ENCODE assay signal across 8 cellular contexts in genomic region chr16:89491238-89491869, GRCh38. TPM values are rescaled to one million over a fixed set of nuclear protein-coding genes. Genes with fewer than 3 reads are reported as not detected.
DNase-seq lines count a peak whose midpoint lies in the region; ATAC-seq and TF ChIP-seq lines count a peak whose summit lies in the region.

No MANE protein-coding gene starts in this region.

- no peak for ATAC-seq in HG02970 (IDR thresholded peaks at IDR 0.05; ENCODE audit: low FRiP score, unreplicated experiment)
- ATAC-seq in GM21367 (IDR thresholded peaks at IDR 0.05; ENCODE audit: unreplicated experiment), result no peak
- no peak for ATAC-seq in GM18505 (IDR thresholded peaks at IDR 0.05; ENCODE audit: unreplicated experiment)

- H3K9ac ChIP-seq in iPS-18a (ENCODE audit: low read length), result peak overlapping the region; percentile 73

- no peak for TF ChIP-seq EP300 in stomach (IDR thresholded peaks at IDR 0.05)

- WGBS in stomach, 5 donors, result 2 to 4% (median 3%) methylated on average over 22 of the region's 22 CpGs

- no peaks in the 10 kb centered on the region for H3K9me3 ChIP-seq in iPS-18a (ENCODE audit: control insufficient read depth, low read depth, low read length)
- no peaks in the 10 kb centered on the region for H3K9me3 ChIP-seq in stomach

- TF ChIP-seq CTCF in AG09309 (IDR thresholded peaks at IDR 0.05; ENCODE audit: control insufficient read depth, insufficient read depth, low read depth, low read length, missing control alignments), result peak; percentile 33
- TF ChIP-seq CTCF in HFF-Myc (IDR thresholded peaks at IDR 0.05; ENCODE audit: low read depth, low read length, missing control alignments), result no peak
- peak in 1 of 7 experiments; percentile 11 for TF ChIP-seq CTCF in stomach (IDR thresholded peaks at IDR 0.05)

- intact Hi-C loops in activated T-helper 1 cell treated with anti-CD3 and anti-CD28 coated beads, Interleukin-12 subunit alpha, Interleukin-12 subunit beta, Interleukin-2, Interleukin-4 antibody, amounts not matched to agents 30 ng/mL and 10 ng/mL and 1 ng/mL, durations not matched to agents 14 hours and 24 hours and 36 hours (cut with micrococcal nuclease), result loop anchor here (2.0 to 5.0 kb wide), 2 partner anchors 635 to 709 kb away; partner anchors contain the start of genes GALNS and TRAPPC2L
- intact Hi-C loops in stomach (cut with DNase I; ENCODE audit: low total_unique reads), result no loop called here

- peak overlapping the region; percentile 95 for H3K4me3 Mint-ChIP-seq in activated T-helper 1 cell treated with anti-CD3 and anti-CD28 coated beads, Interleukin-12 subunit alpha, Interleukin-12 subunit beta, Interleukin-2, Interleukin-4 antibody, amounts not matched to agents 30 ng/mL and 10 ng/mL and 1 ng/mL, durations not matched to agents 14 hours and 24 hours and 36 hours

- no peaks in the 10 kb centered on the region for H3K27me3 ChIP-seq in iPS-18a (ENCODE audit: control insufficient read depth, insufficient read depth, low read length)
- no peaks in the 10 kb centered on the region for H3K27me3 ChIP-seq in stomach

- peaks cover 16% of the 10 kb centered on the region for H3K36me3 Mint-ChIP-seq in activated T-helper 1 cell treated with anti-CD3 and anti-CD28 coated beads, Interleukin-12 subunit alpha, Interleukin-12 subunit beta, Interleukin-2, Interleukin-4 antibody, amounts not matched to agents 30 ng/mL and 10 ng/mL and 1 ng/mL, durations not matched to agents 14 hours and 24 hours and 36 hours (ENCODE audit: low read depth)

- H3K27ac ChIP-seq in iPS-18a (ENCODE audit: low read length) (no peak overlapping the region), stomach (peak overlapping the region; percentile 94 to 100 (median 98))

- H3K27me3 Mint-ChIP-seq in activated T-helper 1 cell treated with anti-CD3 and anti-CD28 coated beads, Interleukin-12 subunit alpha, Interleukin-12 subunit beta, Interleukin-2, Interleukin-4 antibody, amounts not matched to agents 30 ng/mL and 10 ng/mL and 1 ng/mL, durations not matched to agents 14 hours and 24 hours and 36 hours (ENCODE audit: insufficient read depth), result no peaks in the 10 kb centered on the region

- H3K4me1 ChIP-seq in iPS-18a (ENCODE audit: control insufficient read depth, low read depth, low read length) (peaks cover 10% of the 10 kb centered on the region), stomach (peaks cover 23 to 55% (median 45%) of the 10 kb centered on the region in 4 donors)

- DNase-seq in AG09309 (ENCODE audit: low read depth) (no peak), HFF-Myc (ENCODE audit: extremely low read depth, low read depth) (no peak), stomach (no peak)
- no peak for DNase-seq in activated T-helper 1 cell treated with anti-CD3 and anti-CD28 coated beads, Interleukin-12 subunit alpha, Interleukin-12 subunit beta, Interleukin-2, Interleukin-4 antibody, amounts not matched to agents 30 ng/mL and 10 ng/mL and 1 ng/mL, durations not matched to agents 14 hours and 24 hours and 36 hours (ENCODE audit: low spot score)

- TF ChIP-seq POLR2A in stomach (IDR thresholded peaks at IDR 0.05), result no peak
- TF ChIP-seq POLR2A in GM18505 (IDR thresholded peaks at IDR 0.05; ENCODE audit: borderline replicate concordance, extremely low read depth, insufficient read depth, insufficient read length), result no peak

- no peaks in the 10 kb centered on the region for H3K9me3 Mint-ChIP-seq in activated T-helper 1 cell treated with anti-CD3 and anti-CD28 coated beads, Interleukin-12 subunit alpha, Interleukin-12 subunit beta, Interleukin-2, Interleukin-4 antibody, amounts not matched to agents 30 ng/mL and 10 ng/mL and 1 ng/mL, durations not matched to agents 14 hours and 24 hours and 36 hours

- H3K36me3 ChIP-seq in iPS-18a (ENCODE audit: control insufficient read depth, low read depth, low read length), result no peaks in the 10 kb centered on the region
- H3K36me3 ChIP-seq in stomach, result peaks cover 0 to 10% (median 3%) of the 10 kb centered on the region in 4 donors

- peak overlapping the region; percentile 99 for H3K27ac Mint-ChIP-seq in activated T-helper 1 cell treated with anti-CD3 and anti-CD28 coated beads, Interleukin-12 subunit alpha, Interleukin-12 subunit beta, Interleukin-2, Interleukin-4 antibody, amounts not matched to agents 30 ng/mL and 10 ng/mL and 1 ng/mL, durations not matched to agents 14 hours and 24 hours and 36 hours

- peaks cover 45% of the 10 kb centered on the region for H3K4me1 Mint-ChIP-seq in activated T-helper 1 cell treated with anti-CD3 and anti-CD28 coated beads, Interleukin-12 subunit alpha, Interleukin-12 subunit beta, Interleukin-2, Interleukin-4 antibody, amounts not matched to agents 30 ng/mL and 10 ng/mL and 1 ng/mL, durations not matched to agents 14 hours and 24 hours and 36 hours (ENCODE audit: low read depth)

- H3K4me3 ChIP-seq in AG09309 (ENCODE audit: control insufficient read depth, low read depth, low read length), result peak overlapping the region; percentile 75
- peak overlapping the region; percentile 86 for H3K4me3 ChIP-seq in HFF-Myc (replicated peaks; ENCODE audit: low read depth, low read length)
- H3K4me3 ChIP-seq in iPS-18a (ENCODE audit: low read length), result peak overlapping the region; percentile 86
- H3K4me3 ChIP-seq in stomach, result peak overlapping the region; percentile 88 to 99 (median 96)

RNA-seq across cellular contexts. Expression of gene ANKRD11, which starts 1.0 kb away (rescaled TPM):
- 176 and 179 TPM in 2 replicates for total RNA-seq in activated T-helper 1 cell treated with anti-CD3 and anti-CD28 coated beads, Interleukin-12 subunit alpha, Interleukin-12 subunit beta, Interleukin-2, Interleukin-4 antibody, amounts not matched to agents 30 ng/mL and 10 ng/mL and 1 ng/mL, durations not matched to agents 14 hours and 24 hours and 36 hours
- total RNA-seq in stomach, result 100 to 1,000 TPM in 4 of 5 donors, 10 to 100 TPM in 1; 60.2 to 350 (median 136) TPM
- polyA plus RNA-seq in stomach, result 10 to 100 TPM; 25.4 to 39.0 (median 38.8) TPM

RNA-seq across cellular contexts. Expression of gene SPG7, which starts 16.8 kb away (rescaled TPM):
- total RNA-seq in activated T-helper 1 cell treated with anti-CD3 and anti-CD28 coated beads, Interleukin-12 subunit alpha, Interleukin-12 subunit beta, Interleukin-2, Interleukin-4 antibody, amounts not matched to agents 30 ng/mL and 10 ng/mL and 1 ng/mL, durations not matched to agents 14 hours and 24 hours and 36 hours, result 106 and 112 TPM in 2 replicates
- 100 to 1,000 TPM; 150 to 363 (median 174) TPM for total RNA-seq in stomach
- polyA plus RNA-seq in stomach, result 10 to 100 TPM; 30.0 to 77.2 (median 32.2) TPM
